ENCODE assay signal across 24 cellular contexts in the genomic region with DNA sequence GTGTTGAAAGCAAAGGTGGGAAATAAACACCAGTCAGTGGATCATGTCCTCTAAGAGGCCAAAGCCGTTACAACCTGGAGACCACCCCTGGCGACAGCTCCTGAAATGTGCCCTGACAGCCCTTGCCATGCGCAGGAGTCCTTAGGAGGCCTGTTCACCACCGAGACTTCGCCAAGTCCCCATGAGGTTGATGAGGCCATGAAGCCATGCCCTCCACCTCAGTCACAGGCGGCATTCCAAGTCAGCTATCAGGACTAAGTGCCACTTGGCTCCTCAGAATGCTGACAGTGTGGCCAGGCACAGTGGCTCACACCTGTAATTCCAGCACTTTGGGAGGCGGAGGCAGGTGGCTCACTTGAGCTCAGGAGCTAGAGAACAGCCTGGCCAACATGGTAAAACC. TPM values are rescaled to one million over a fixed set of nuclear protein-coding genes. Genes with fewer than 3 reads are reported as not detected.
DNase-seq lines count a peak whose midpoint lies in the region; ATAC-seq and TF ChIP-seq lines count a peak whose summit lies in the region.
"Had no signal": no experiment of that assay in that cellular context is flagged by ENCODE, and none has a peak within 500 bp of the region (broad histone marks: within the 10 kb centered on the region; RNA-seq: fewer than 3 reads in every experiment).

No MANE protein-coding gene starts in this region.

- intact Hi-C loops in right cardiac atrium (cut with DNase I) = no loop called here

- ATAC-seq in right cardiac atrium (no peak), HG03159 (IDR thresholded peaks at IDR 0.05; ENCODE audit: unreplicated experiment) (no peak), HG02588 (IDR thresholded peaks at IDR 0.05; ENCODE audit: unreplicated experiment) (no peak)
- ATAC-seq: natural killer cell had no signal

- no peak overlapping the region for H3K9ac ChIP-seq in stomach smooth muscle (ENCODE audit: low read length in 2 of 2)

- H3K27me3 ChIP-seq in right cardiac atrium (ENCODE audit: control insufficient read depth, insufficient read depth) = no peaks in the 10 kb centered on the region
- H3K27me3 ChIP-seq in stomach smooth muscle (ENCODE audit: control insufficient read depth in 1 of 2, insufficient read depth in 2 of 2, low read length in 2 of 2) = no peaks in the 10 kb centered on the region
- H3K27me3 ChIP-seq: breast epithelium, Peyer's patch, upper lobe of left lung had no signal

- H3K36me3 Mint-ChIP-seq in chondrocyte (ENCODE audit: low read depth) = no peaks in the 10 kb centered on the region
- H3K36me3 Mint-ChIP-seq: activated naive CD4-positive, alpha-beta T cell treated with anti-CD3 and anti-CD28 coated beads, Interleukin-2, amount 10 ng/mL, durations not matched to agents 7 days and 5 days; IgD-negative memory B cell; natural killer cell had no signal

- no peaks in the 10 kb centered on the region for H3K36me3 ChIP-seq in stomach smooth muscle (ENCODE audit: control insufficient read depth in 2 of 2, insufficient read depth in 2 of 2, low read length in 2 of 2)
- H3K36me3 ChIP-seq: breast epithelium, Peyer's patch, upper lobe of left lung, WERI-Rb-1 had no signal

- H3K4me3 Mint-ChIP-seq in chondrocyte (ENCODE audit: unreplicated experiment) = no peak overlapping the region
- H3K4me3 Mint-ChIP-seq: activated CD4-positive, alpha-beta T cell treated with anti-CD3 and anti-CD28 coated beads, Interleukin-2, amount 10 ng/mL, durations not matched to agents 7 days and 5 days; activated naive CD4-positive, alpha-beta T cell treated with anti-CD3 and anti-CD28 coated beads, Interleukin-2, amount 10 ng/mL, durations not matched to agents 7 days and 5 days; IgD-negative memory B cell; natural killer cell had no signal

- H3K4me1 Mint-ChIP-seq in chondrocyte (ENCODE audit: low read depth) = peaks cover 16% of the 10 kb centered on the region
- H3K4me1 Mint-ChIP-seq: activated CD4-positive, alpha-beta T cell treated with anti-CD3 and anti-CD28 coated beads, Interleukin-2, amount 10 ng/mL, durations not matched to agents 7 days and 5 days; activated naive CD4-positive, alpha-beta T cell treated with anti-CD3 and anti-CD28 coated beads, Interleukin-2, amount 10 ng/mL, durations not matched to agents 7 days and 5 days; IgD-negative memory B cell; natural killer cell had no signal

- no peaks in the 10 kb centered on the region for H3K9me3 ChIP-seq in right cardiac atrium (ENCODE audit: control insufficient read depth, low read length)
- no peaks in the 10 kb centered on the region for H3K9me3 ChIP-seq in stomach smooth muscle (ENCODE audit: control insufficient read depth in 2 of 2, low read length in 2 of 2)
- H3K9me3 ChIP-seq: breast epithelium, Peyer's patch, upper lobe of left lung had no signal

- H3K4me1 ChIP-seq in right cardiac atrium (ENCODE audit: control insufficient read depth, insufficient read depth, low read length) = peaks cover 6% of the 10 kb centered on the region
- peaks cover 49% of the 10 kb centered on the region for H3K4me1 ChIP-seq in stomach smooth muscle (ENCODE audit: control insufficient read depth, insufficient read depth, low read length)
- H3K4me1 ChIP-seq: breast epithelium, Peyer's patch had no signal

- peak; percentile 10 for DNase-seq in H4 (ENCODE audit: low spot score)
- peak; percentile 55 for DNase-seq in chondrocyte (ENCODE audit: low spot score)
- peak in 2 of 3 donors; percentile 46 to 50 for DNase-seq in right cardiac atrium
- DNase-seq in NCI-H748 (lab: John Stamatoyannopoulos, UW; ENCODE audit: unreplicated experiment) = no peak
- DNase-seq: activated CD4-positive, alpha-beta T cell treated with anti-CD3 and anti-CD28 coated beads, Interleukin-2, amount 10 ng/mL, durations not matched to agents 7 days and 5 days; activated naive CD4-positive, alpha-beta T cell treated with anti-CD3 and anti-CD28 coated beads, Interleukin-2, amount 10 ng/mL, durations not matched to agents 7 days and 5 days; activated T-cell treated with anti-CD3 and anti-CD28 coated beads, Interleukin-2, amount 50 U/mL, for 48 hours; dermis blood vessel endothelial cell; H7; natural killer cell; NCI-H1048; NCI-H526; stimulated activated CD4-positive, alpha-beta T cell treated with anti-CD3 and anti-CD28 coated beads, Interleukin-2, amount 100 ng/mL, for 48 hours; SW 1271; T-helper 9 cell; WERI-Rb-1 had no signal

- H3K4me3 ChIP-seq in right cardiac atrium (ENCODE audit: low read length) (no peak overlapping the region), stomach smooth muscle (ENCODE audit: low read length in 2 of 2) (no peak overlapping the region)
- H3K4me3 ChIP-seq: breast epithelium, Peyer's patch, upper lobe of left lung had no signal

- WGBS in right cardiac atrium = 72% methylated on average over 7 of the region's 7 CpGs

- H3K27ac Mint-ChIP-seq in chondrocyte (ENCODE audit: unreplicated experiment) = no peak overlapping the region
- H3K27ac Mint-ChIP-seq: activated CD4-positive, alpha-beta T cell treated with anti-CD3 and anti-CD28 coated beads, Interleukin-2, amount 10 ng/mL, durations not matched to agents 7 days and 5 days; activated naive CD4-positive, alpha-beta T cell treated with anti-CD3 and anti-CD28 coated beads, Interleukin-2, amount 10 ng/mL, durations not matched to agents 7 days and 5 days; IgD-negative memory B cell; natural killer cell had no signal

- H3K9me3 Mint-ChIP-seq in chondrocyte (ENCODE audit: low read depth) = no peaks in the 10 kb centered on the region
- H3K9me3 Mint-ChIP-seq: activated CD4-positive, alpha-beta T cell treated with anti-CD3 and anti-CD28 coated beads, Interleukin-2, amount 10 ng/mL, durations not matched to agents 7 days and 5 days; activated naive CD4-positive, alpha-beta T cell treated with anti-CD3 and anti-CD28 coated beads, Interleukin-2, amount 10 ng/mL, durations not matched to agents 7 days and 5 days; IgD-negative memory B cell; natural killer cell had no signal

- H3K27ac ChIP-seq in right cardiac atrium (ENCODE audit: low read length) (peak overlapping the region; percentile 1), stomach smooth muscle (ENCODE audit: low read length) (peak overlapping the region; percentile 41)
- H3K27ac ChIP-seq: breast epithelium, Peyer's patch, WERI-Rb-1 had no signal

- no peak for TF ChIP-seq CTCF in chondrocyte (IDR thresholded peaks at IDR 0.05)

- H3K27me3 Mint-ChIP-seq in chondrocyte (ENCODE audit: low read depth) = no peaks in the 10 kb centered on the region
- H3K27me3 Mint-ChIP-seq: activated CD4-positive, alpha-beta T cell treated with anti-CD3 and anti-CD28 coated beads, Interleukin-2, amount 10 ng/mL, durations not matched to agents 7 days and 5 days; IgD-negative memory B cell had no signal

RNA-seq across cellular contexts. Expression of gene ADAM11, which starts 27.1 kb away (rescaled TPM):
- total RNA-seq in H4 (2014; rRNA removed; shearing (Covaris generic)) = 1.4 and 2.3 TPM in 2 replicates
- total RNA-seq in chondrocyte = 0.44 to 0.49 TPM (median 0.47 TPM) in 3 replicates
- 10 to 100 TPM in 3 of 4 donors, 1 to 10 TPM in 1; 9.5 to 43.3 (median 34.0) TPM for total RNA-seq in right cardiac atrium
- 21.5 TPM for polyA plus RNA-seq in right cardiac atrium
- polyA plus RNA-seq: IgD-negative memory B cell had no signal

RNA-seq across cellular contexts. Expression of gene GJC1, which starts 44.2 kb away (rescaled TPM):
- 8.2 and 8.8 TPM in 2 replicates for total RNA-seq in H4 (2014; rRNA removed; shearing (Covaris generic))
- total RNA-seq in chondrocyte (26.8 to 50.5 TPM (median 46.4 TPM) in 3 replicates), right cardiac atrium (10 to 100 TPM; 35.2 to 64.0 (median 48.5) TPM)
- 20.8 TPM for polyA plus RNA-seq in right cardiac atrium
- total RNA-seq: mononuclear cell had no signal
